Comparison of ENCODE assay signal across 17 cellular contexts in the genomic region with DNA sequence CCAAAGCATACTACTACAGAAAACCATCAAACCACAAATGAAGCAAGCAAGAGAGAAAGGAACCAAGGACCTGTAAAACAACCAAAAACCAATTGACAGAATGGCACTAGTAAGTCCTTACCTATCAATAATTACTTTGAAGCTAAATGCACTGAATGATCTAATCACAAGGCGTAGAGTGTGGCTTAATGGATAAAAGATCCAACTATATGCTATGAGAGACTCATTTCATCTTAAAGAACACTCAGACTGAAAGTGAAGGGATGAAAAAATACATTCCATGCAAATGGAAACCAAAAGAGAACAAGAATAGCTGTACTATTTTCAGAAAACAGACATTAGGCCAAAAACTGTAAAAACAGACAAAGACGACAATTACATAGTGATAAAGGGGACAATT.
DNase-seq lines count a peak whose midpoint lies in the region; ATAC-seq and TF ChIP-seq lines count a peak whose summit lies in the region.
"Had no signal": no experiment of that assay in that cellular context is flagged by ENCODE, and none has a peak within 500 bp of the region (broad histone marks: within the 10 kb centered on the region; RNA-seq: fewer than 3 reads in every experiment).

No MANE protein-coding gene starts in this region.

- intact Hi-C loops in upper lobe of right lung (cut with DNase I): no loop called here
- intact Hi-C loops in lower leg skin (cut with DNase I; ENCODE audit: low total_unique reads): no loop called here

- no peak for TF ChIP-seq CTCF in upper lobe of right lung (IDR thresholded peaks at IDR 0.05)
- TF ChIP-seq CTCF in lower leg skin (IDR thresholded peaks at IDR 0.05): no peak

- no peak overlapping the region for H3K27ac ChIP-seq in upper lobe of right lung
- H3K27ac ChIP-seq: BLaER1 treated with 17β-estradiol and CSF1 and Interleukin-3, amounts not matched to agents 10 nM and 100 nM; left ventricle myocardium inferior; PC-9 had no signal

- H3K4me3 ChIP-seq in upper lobe of right lung: no peak overlapping the region
- no peak overlapping the region for H3K4me3 ChIP-seq in lower leg skin (ENCODE audit: low read depth, poor library complexity, severe bottlenecking)
- H3K4me3 ChIP-seq: BLaER1 treated with 17β-estradiol and CSF1 and Interleukin-3, amounts not matched to agents 10 nM and 100 nM; left ventricle myocardium inferior; PC-9 had no signal

- DNase-seq in NCI-H2081 (lab: John Stamatoyannopoulos, UW) (no peak), upper lobe of right lung (no peak), lower leg skin (ENCODE audit: low spot score in 2 of 2) (no peak)
- DNase-seq: activated CD4-positive, alpha-beta T cell treated with anti-CD3 and anti-CD28 coated beads, Interleukin-2, amount 50 U/mL, for 48 hours; amniotic stem cell; endodermal cell; left ventricle myocardium inferior; NCI-H1694 treated with DMSO at 0.1 percent for 48 hours; NCI-H526 treated with DMSO at 0.1 percent for 48 hours; PC-9; stimulated activated CD4-positive, alpha-beta T cell treated with anti-CD3 and anti-CD28 coated beads, Interleukin-12 subunit alpha, Interleukin-12 subunit beta, amount 100 ng/mL, for 4 hours; stimulated activated naive CD8-positive, alpha-beta T cell treated with anti-CD3 and anti-CD28 coated beads, Interleukin-15, amount 100 ng/mL, for 72 hours had no signal

- 88 to 93% methylated on average over 2 of the region's 2 CpGs for WGBS in lower leg skin, 2 donors

- H3K27me3 ChIP-seq in upper lobe of right lung: no peaks in the 10 kb centered on the region
- H3K27me3 ChIP-seq: BLaER1 treated with 17β-estradiol and CSF1 and Interleukin-3, amounts not matched to agents 10 nM and 100 nM had no signal

- no peaks in the 10 kb centered on the region for H3K9me3 ChIP-seq in upper lobe of right lung

- ATAC-seq in GM19035 (IDR thresholded peaks at IDR 0.05; ENCODE audit: unreplicated experiment): peak; percentile 51
- peak; percentile 48 for ATAC-seq in GM21576 (IDR thresholded peaks at IDR 0.05; ENCODE audit: unreplicated experiment)
- peak; percentile 87 for ATAC-seq in HG02981 (IDR thresholded peaks at IDR 0.05; ENCODE audit: unreplicated experiment)
- peak; percentile 68 for ATAC-seq in HG03565 (IDR thresholded peaks at IDR 0.05; ENCODE audit: unreplicated experiment)
- no peak for ATAC-seq in upper lobe of right lung
- ATAC-seq: stimulated activated naive CD8-positive, alpha-beta T cell treated with anti-CD3 and anti-CD28 coated beads, Interleukin-15, amount 100 ng/mL, for 72 hours had no signal

- no peak for TF ChIP-seq POLR2A in lower leg skin (IDR thresholded peaks at IDR 0.05)

- peaks cover 8% of the 10 kb centered on the region for H3K4me1 ChIP-seq in upper lobe of right lung

- H3K36me3 ChIP-seq in upper lobe of right lung: no peaks in the 10 kb centered on the region
- H3K36me3 ChIP-seq: BLaER1 treated with 17β-estradiol and CSF1 and Interleukin-3, amounts not matched to agents 10 nM and 100 nM had no signal
